In the genomic region with DNA sequence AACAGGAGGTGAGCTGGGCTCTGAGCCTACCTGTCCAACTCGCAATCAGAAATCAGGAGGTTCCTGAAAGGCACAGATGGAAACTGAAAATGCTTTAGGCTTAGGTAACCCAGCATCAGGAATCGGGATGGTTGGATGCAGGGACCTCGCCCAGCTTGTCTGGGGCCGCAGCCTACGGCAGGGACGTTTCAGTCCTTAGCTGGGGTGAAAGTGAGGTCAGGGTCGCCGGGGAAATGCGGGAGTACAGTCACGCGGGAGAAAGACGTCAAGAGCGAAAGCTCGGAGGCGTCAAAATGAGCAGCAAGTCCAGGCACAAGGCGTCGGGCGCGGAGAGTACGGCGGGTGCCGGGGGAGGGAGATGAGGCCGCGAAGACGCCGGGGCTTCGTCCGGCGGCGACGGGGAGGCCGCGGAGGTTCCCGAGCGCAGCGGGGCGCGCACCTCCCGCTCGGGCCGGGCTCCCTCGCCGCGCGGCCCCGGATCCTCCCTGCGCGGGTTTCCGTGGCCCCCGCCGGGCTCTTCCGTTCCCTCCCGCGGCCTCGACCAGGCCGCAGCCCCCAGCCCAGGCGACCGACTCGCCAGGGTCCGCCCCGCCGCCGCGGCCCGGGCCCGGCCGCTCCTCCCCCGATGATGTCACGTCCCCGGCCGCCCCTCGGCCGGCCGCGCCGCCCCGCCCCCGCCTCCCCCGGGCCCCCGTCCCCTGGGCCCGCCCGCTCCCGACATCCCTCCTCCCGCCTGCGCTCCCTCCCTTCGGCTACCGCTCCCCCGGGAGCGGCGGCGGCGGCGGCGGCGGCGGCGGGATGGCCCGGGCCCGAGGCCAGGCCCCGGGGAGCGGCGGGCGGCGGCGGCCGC, we compare ENCODE assay signal across 8 cellular contexts. TPM values are rescaled to one million over a fixed set of nuclear protein-coding genes. Genes with fewer than 3 reads are reported as not detected.
DNase-seq lines count a peak whose midpoint lies in the region; ATAC-seq and TF ChIP-seq lines count a peak whose summit lies in the region.

A gene with protein sequence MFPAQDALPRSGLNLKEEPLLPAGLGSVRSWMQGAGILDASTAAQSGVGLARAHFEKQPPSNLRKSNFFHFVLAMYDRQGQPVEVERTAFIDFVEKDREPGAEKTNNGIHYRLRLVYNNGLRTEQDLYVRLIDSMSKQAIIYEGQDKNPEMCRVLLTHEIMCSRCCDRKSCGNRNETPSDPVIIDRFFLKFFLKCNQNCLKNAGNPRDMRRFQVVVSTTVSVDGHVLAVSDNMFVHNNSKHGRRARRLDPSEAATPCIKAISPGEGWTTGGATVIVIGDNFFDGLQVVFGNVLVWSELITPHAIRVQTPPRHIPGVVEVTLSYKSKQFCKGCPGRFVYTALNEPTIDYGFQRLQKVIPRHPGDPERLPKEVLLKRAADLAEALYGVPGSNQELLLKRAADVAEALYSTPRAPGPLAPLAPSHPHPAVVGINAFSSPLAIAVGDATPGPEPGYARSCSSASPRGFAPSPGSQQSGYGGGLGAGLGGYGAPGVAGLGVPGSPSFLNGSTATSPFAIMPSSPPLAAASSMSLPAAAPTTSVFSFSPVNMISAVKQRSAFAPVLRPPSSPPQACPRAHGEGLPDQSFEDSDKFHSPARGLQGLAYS (plus strand): TSS at position 745 of the 850 bp plus-strand sequence. CDS start 866 bp downstream, outside the sequence.

- peaks cover 7% of the 10 kb centered on the region for H3F3A ChIP-seq in SK-N-SH (replicated peaks; ENCODE audit: insufficient read depth)
- H3F3A ChIP-seq in smooth muscle cell (ENCODE audit: low read depth), result no peaks in the 10 kb centered on the region

- POLR2A ChIA-PET in SK-N-SH (lab: Yijun Ruan, JAX), result interaction anchor here (1.0 to 1.5 kb wide), 2 partner anchors 28 to 223 kb away, joined by 3 read pairs; a partner anchor contains a TSS

- ATAC-seq in GM21737 (IDR thresholded peaks at IDR 0.05; ENCODE audit: unreplicated experiment), result no peak
- ATAC-seq in GM18907 (IDR thresholded peaks at IDR 0.05; ENCODE audit: unreplicated experiment), result no peak

- 54% methylated on average over 30 of the region's 106 CpGs for WGBS in SK-N-SH (ENCODE audit: low lambda C conversion rate)
- WGBS in smooth muscle cell (ENCODE audit: low lambda C conversion rate), result 4% methylated on average over 52 of the region's 106 CpGs

- H3K9ac ChIP-seq in SK-N-SH (peak within 1 kb of the TSS; percentile 39), smooth muscle cell (ENCODE audit: low read depth) (no peak within 1 kb of the TSS)

- H3K9me2 ChIP-seq in SK-N-SH, result no peaks in the 10 kb centered on the region

- H3K4me1 ChIP-seq in SK-N-SH (ENCODE audit: control insufficient read depth in 1 of 2, insufficient read depth in 2 of 2, low read depth in 1 of 2, low read length in 1 of 2) (peaks cover 0 to 31% of the 10 kb centered on the region in 2 experiments; a peak in 1 of 4 replicates), smooth muscle cell (ENCODE audit: low read depth) (peaks cover 8% of the 10 kb centered on the region)

- TF ChIP-seq EP300 in SK-N-SH (IDR thresholded peaks at IDR 0.05; ENCODE audit: borderline replicate concordance in 1 of 2, low read depth in 1 of 2, low read length in 1 of 2), result no peak

- CTCF ChIA-PET in SK-N-SH (lab: Yijun Ruan, JAX), result interaction anchor here (1.3 to 1.5 kb wide), 3 partner anchors 51 to 160 kb away, joined by 3 to 6 read pairs (median 4); no protein-coding TSS in a partner anchor

- H3K27me3 ChIP-seq in SK-N-SH (ENCODE audit: insufficient read depth) (no peaks in the 10 kb centered on the region), kidney epithelial cell (ENCODE audit: control insufficient read depth, insufficient read depth, low read length) (peaks cover 55% of the 10 kb centered on the region), smooth muscle cell (ENCODE audit: low read depth) (peaks cover 30% of the 10 kb centered on the region)

- DNase-seq in stimulated activated CD8-positive, alpha-beta memory T cell treated with anti-CD3 and anti-CD28 coated beads, Interleukin-12 subunit alpha, Interleukin-12 subunit beta, amount 100 ng/mL, for 4 hours (ENCODE audit: low read depth), result peak; percentile 7
- no peak for DNase-seq in stimulated activated CD8-positive, alpha-beta memory T cell treated with anti-CD3 and anti-CD28 coated beads, Interleukin-4, amount 100 ng/mL, for 48 hours
- DNase-seq in SK-N-SH (peak; percentile 99), kidney epithelial cell (ENCODE audit: low read depth) (no peak), smooth muscle cell (lab: John Stamatoyannopoulos, UW; ENCODE audit: unreplicated experiment) (no peak)
- DNase-seq in central memory CD4-positive, alpha-beta T cell, result peak; percentile 19

- H2AFZ ChIP-seq in SK-N-SH (ENCODE audit: low read depth) (peak within 1 kb of the TSS; percentile 68; the same call in 1 of the 2 replicates), smooth muscle cell (ENCODE audit: low read depth) (peak within 1 kb of the TSS; percentile 91)

- H4K20me1 ChIP-seq in SK-N-SH (ENCODE audit: insufficient read depth), result peaks cover 7% of the 10 kb centered on the region; the same call in 1 of the 2 replicates
- H4K20me1 ChIP-seq in smooth muscle cell (ENCODE audit: low read depth), result peaks cover 22% of the 10 kb centered on the region

- peak within 1 kb of the TSS; percentile 85 for H3K4me2 ChIP-seq in SK-N-SH
- H3K4me2 ChIP-seq in smooth muscle cell, result peak within 1 kb of the TSS; percentile 85

- H3K36me3 ChIP-seq in SK-N-SH (replicated peaks in 1 of 2; ENCODE audit: control insufficient read depth in 1 of 2, insufficient read depth in 2 of 2, low read length in 1 of 2) (no peaks in the 10 kb centered on the region), kidney epithelial cell (ENCODE audit: control insufficient read depth, insufficient read depth, low read length) (no peaks in the 10 kb centered on the region), smooth muscle cell (ENCODE audit: low read depth) (no peaks in the 10 kb centered on the region)

- no peak for TF ChIP-seq RAD21 in SK-N-SH (IDR thresholded peaks at IDR 0.05; ENCODE audit: low read length)

- H3K4me3 ChIP-seq in SK-N-SH (ENCODE audit: low read depth in 2 of 2, low read length in 1 of 2), result peak within 1 kb of the TSS; percentile 56 to 60
- H3K4me3 ChIP-seq in kidney epithelial cell (ENCODE audit: low read depth, low read length), result peak within 1 kb of the TSS; percentile 35
- peak within 1 kb of the TSS; percentile 52 for H3K4me3 ChIP-seq in smooth muscle cell

- H3K79me2 ChIP-seq in SK-N-SH (ENCODE audit: insufficient read depth) (no peaks in the 10 kb centered on the region; the same call in 1 of the 2 replicates), smooth muscle cell (ENCODE audit: low read depth) (no peaks in the 10 kb centered on the region)

- H3K9me3 ChIP-seq in SK-N-SH (no peaks in the 10 kb centered on the region), smooth muscle cell (replicated peaks; ENCODE audit: low read depth) (no peaks in the 10 kb centered on the region)

- H3K27ac ChIP-seq in SK-N-SH (ENCODE audit: low read depth in 2 of 2, low read length in 1 of 2) (peak within 1 kb of the TSS; percentile 32 to 69; a peak in 2 of 4 replicates), smooth muscle cell (ENCODE audit: low read depth) (no peak within 1 kb of the TSS)

- TF ChIP-seq CTCF in SK-N-SH (IDR thresholded peaks at IDR 0.05) (no peak), kidney epithelial cell (IDR thresholded peaks at IDR 0.05; ENCODE audit: insufficient read depth, low read length, poor library complexity, severe bottlenecking) (no peak), smooth muscle cell (IDR thresholded peaks at IDR 0.05; ENCODE audit: borderline replicate concordance, insufficient read depth, poor library complexity, severe bottlenecking) (no peak)

TF ChIP-seq in SK-N-SH, 30 proteins besides CTCF, POLR2A, EP300 and RAD21:
- TF ChIP-seq EZH2phosphoT487 (IDR thresholded peaks at IDR 0.05; ENCODE audit: borderline replicate concordance, low read depth) (no peak), RXRA (IDR thresholded peaks at IDR 0.05; ENCODE audit: borderline replicate concordance, low read depth) (no peak), CHD2 (IDR thresholded peaks at IDR 0.05; ENCODE audit: low read length, partially characterized antibody) (peak; percentile 34)
- TF ChIP-seq, protein P1, sequence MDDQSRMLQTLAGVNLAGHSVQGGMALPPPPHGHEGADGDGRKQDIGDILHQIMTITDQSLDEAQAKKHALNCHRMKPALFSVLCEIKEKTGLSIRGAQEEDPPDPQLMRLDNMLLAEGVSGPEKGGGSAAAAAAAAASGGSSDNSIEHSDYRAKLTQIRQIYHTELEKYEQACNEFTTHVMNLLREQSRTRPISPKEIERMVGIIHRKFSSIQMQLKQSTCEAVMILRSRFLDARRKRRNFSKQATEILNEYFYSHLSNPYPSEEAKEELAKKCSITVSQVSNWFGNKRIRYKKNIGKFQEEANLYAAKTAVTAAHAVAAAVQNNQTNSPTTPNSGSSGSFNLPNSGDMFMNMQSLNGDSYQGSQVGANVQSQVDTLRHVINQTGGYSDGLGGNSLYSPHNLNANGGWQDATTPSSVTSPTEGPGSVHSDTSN (IDR thresholded peaks at IDR 0.05), result no peak
- TF ChIP-seq, protein P2, sequence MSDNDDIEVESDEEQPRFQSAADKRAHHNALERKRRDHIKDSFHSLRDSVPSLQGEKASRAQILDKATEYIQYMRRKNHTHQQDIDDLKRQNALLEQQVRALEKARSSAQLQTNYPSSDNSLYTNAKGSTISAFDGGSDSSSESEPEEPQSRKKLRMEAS (IDR thresholded peaks at IDR 0.05; ENCODE audit: low read depth), result peak; percentile 82
TF ChIP-seq in SK-N-SH: peak in this region for 2.

RNA-seq across cellular contexts. Expression of the gene that starts here (rescaled TPM):
- 15.9 and 20.6 TPM in 2 replicates for polyA plus RNA-seq in SK-N-SH (2012; rRNA removed)
- 8.4 and 13.2 TPM in 2 replicates for polyA plus RNA-seq in SK-N-SH (2012; cell fraction: cytosol; rRNA removed)
- polyA plus RNA-seq in SK-N-SH (2012; cell fraction: nucleus; rRNA removed), result 103 and 177 TPM in 2 replicates
- 8.1 and 9.7 TPM in 2 replicates for total RNA-seq in kidney epithelial cell
- 8.2 and 9.7 TPM in 2 replicates for total RNA-seq in smooth muscle cell
- polyA plus RNA-seq in smooth muscle cell, result 19.0 and 21.8 TPM in 2 replicates

Comparison
In these comparisons a context has a peak if more than half of its experiments do, and no peak if none do; other contexts are left out.
1. DNase-seq: peak in stimulated activated CD8-positive, alpha-beta memory T cell treated with anti-CD3 and anti-CD28 coated beads, Interleukin-12 subunit alpha, Interleukin-12 subunit beta, amount 100 ng/mL, for 4 hours (single experiment), SK-N-SH (single experiment) and central memory CD4-positive, alpha-beta T cell (single experiment); none in stimulated activated CD8-positive, alpha-beta memory T cell treated with anti-CD3 and anti-CD28 coated beads, Interleukin-4, amount 100 ng/mL, for 48 hours (single experiment), kidney epithelial cell (single experiment) and smooth muscle cell (single experiment).
2. Peak in every context shown above with its lines, with median percentiles within 50 percentile points of each other: H3K4me3 ChIP-seq.